21 cellular contexts compared by ENCODE assay signal in genomic region chr21:43302356-43302700, GRCh38.
DNase-seq lines count a peak whose midpoint lies in the region; ATAC-seq, FAIRE-seq and TF ChIP-seq lines count a peak whose summit lies in the region.
"Had no signal": no experiment of that assay in that cellular context is flagged by ENCODE, and none has a peak within 500 bp of the region (broad histone marks: within the 10 kb centered on the region; RNA-seq: fewer than 3 reads in every experiment).

No MANE protein-coding gene starts in this region.

- H3K9me2 ChIP-seq in MM.1S (replicated peaks; ENCODE audit: insufficient read depth, low read length) = no peaks in the 10 kb centered on the region

- no peak overlapping the region for H3K4me3 ChIP-seq in breast epithelium
- no peak overlapping the region for H3K4me3 ChIP-seq in mammary epithelial cell (replicated peaks in 1 of 3; ENCODE audit: insufficient read depth in 1 of 3, low read depth in 2 of 3, low read length in 3 of 3)
- no peak overlapping the region for H3K4me3 ChIP-seq in heart right ventricle
- no peak overlapping the region for H3K4me3 ChIP-seq in kidney (ENCODE audit: low read length in 2 of 2)
- no peak overlapping the region for H3K4me3 ChIP-seq in MM.1S (ENCODE audit: low read length)
- H3K4me3 ChIP-seq: A549, GM23338 had no signal

- H3K27ac ChIP-seq in breast epithelium = peak overlapping the region; percentile 69 to 90
- H3K27ac ChIP-seq in mammary epithelial cell (ENCODE audit: insufficient read depth, low read depth, low read length) = no peak overlapping the region
- no peak overlapping the region for H3K27ac ChIP-seq in heart right ventricle
- no peak overlapping the region for H3K27ac ChIP-seq in kidney (ENCODE audit: low read depth in 2 of 2, low read length in 2 of 2)
- H3K27ac ChIP-seq in MM.1S (ENCODE audit: low read length) = no peak overlapping the region
- H3K27ac ChIP-seq: 22Rv1, HL-60 had no signal

- 100% methylated on average over 2 of the region's 11 CpGs for WGBS in mammary epithelial cell (ENCODE audit: low coverage, missing lambda C conversion rate)
- 97 to 98% methylated on average over 11 of the region's 11 CpGs for WGBS in heart right ventricle, 2 donors

- no peak for TF ChIP-seq POLR2A in breast epithelium (IDR thresholded peaks at IDR 0.05)

- H3K27me3 ChIP-seq in breast epithelium (no peaks in the 10 kb centered on the region), mammary epithelial cell (ENCODE audit: insufficient read depth, low read length) (no peaks in the 10 kb centered on the region), heart right ventricle (no peaks in the 10 kb centered on the region), MM.1S (replicated peaks; ENCODE audit: insufficient read depth, low read length) (no peaks in the 10 kb centered on the region)

- H3F3A ChIP-seq in MM.1S (ENCODE audit: insufficient read depth, low read length) = 0 out of 2 replicates have a peak, but pooled peaks cover 6% of the 10 kb centered on the region

- ATAC-seq in left ventricle myocardium superior (no peak), heart right ventricle (no peak)
- ATAC-seq: A549, GM23338, HCT116 had no signal

- H3K79me2 ChIP-seq in mammary epithelial cell (ENCODE audit: insufficient read depth, low read length) (no peaks in the 10 kb centered on the region), MM.1S (ENCODE audit: low read length) (no peaks in the 10 kb centered on the region)

- no peak for TF ChIP-seq CTCF in breast epithelium (IDR thresholded peaks at IDR 0.05)
- no peak for TF ChIP-seq CTCF in mammary epithelial cell (conservative IDR thresholded peaks at IDR 0.05 in 1 of 2, IDR thresholded peaks at IDR 0.05 in 1 of 2; ENCODE audit: extremely low read depth in 1 of 2, insufficient read depth in 1 of 2, low read depth in 1 of 2, low read length in 2 of 2)
- TF ChIP-seq CTCF in heart right ventricle (IDR thresholded peaks at IDR 0.05) = no peak
- TF ChIP-seq CTCF in kidney (IDR thresholded peaks at IDR 0.05; ENCODE audit: borderline replicate concordance, extremely low read depth, insufficient read depth) = no peak
- TF ChIP-seq CTCF in MM.1S (IDR thresholded peaks at IDR 0.05; ENCODE audit: low read length) = no peak

- DNase-seq in breast epithelium (ENCODE audit: low spot score in 2 of 2) (no peak), mammary epithelial cell (no peak), left ventricle myocardium superior (peak; percentile 26), heart right ventricle (no peak), kidney (peak; percentile 77), MM.1S (no peak), ecto neural progenitor cell (ENCODE audit: low spot score) (no peak)
- DNase-seq: AML-193; CD4-positive, alpha-beta T cell; DMS153; DMS79; GDM1; H7; HFFc6 had no signal

- intact Hi-C loops in breast epithelium (cut with DNase I; ENCODE audit: low total_unique reads) (no loop called here), mammary epithelial cell (cut with micrococcal nuclease) (no loop called here), left ventricle myocardium superior (cut with micrococcal nuclease) (no loop called here), heart right ventricle (cut with DNase I) (loop anchor here in 2 of 10 donors (5.0 kb wide), 2 partner anchors 40 to 55 kb away; no protein-coding TSS in a partner anchor), kidney (cut with DNase I) (no loop called here)

- H4K20me1 ChIP-seq in mammary epithelial cell (ENCODE audit: insufficient read depth, low read length) (no peaks in the 10 kb centered on the region), MM.1S (ENCODE audit: insufficient read depth, low read length) (no peaks in the 10 kb centered on the region)

- H2AFZ ChIP-seq in mammary epithelial cell (ENCODE audit: low read depth, low read length) = no peak overlapping the region
- no peak overlapping the region for H2AFZ ChIP-seq in MM.1S (ENCODE audit: low read length)
- H2AFZ ChIP-seq: GM23338 had no signal

- no peak for FAIRE-seq in kidney (lab: Jason Lieb, UNC)
- FAIRE-seq: A549, GM12892, GM18507 had no signal

- in situ Hi-C loops in mammary epithelial cell (cut with MboI; ENCODE audit: low sequenced_read_pairs in 2 of 2) = no loop called here

- H3K9ac ChIP-seq in mammary epithelial cell (ENCODE audit: insufficient read depth, low read length) = no peak overlapping the region
- H3K9ac ChIP-seq in kidney (ENCODE audit: low read length in 2 of 2) = no peak overlapping the region
- no peak overlapping the region for H3K9ac ChIP-seq in MM.1S (ENCODE audit: low read length)

- no TSS peak for BruUV-seq in mammary epithelial cell (replicated peaks; lab: Mats Ljungman, UMichigan)

- CTCF ChIA-PET in mammary epithelial cell (lab: Charles Lee; ENCODE audit: low non-redundant PET) = no interaction called here

- H3K36me3 ChIP-seq in breast epithelium = no peaks in the 10 kb centered on the region
- no peaks in the 10 kb centered on the region for H3K36me3 ChIP-seq in mammary epithelial cell (ENCODE audit: insufficient read depth, low read length)
- H3K36me3 ChIP-seq in heart right ventricle = no peaks in the 10 kb centered on the region
- no peaks in the 10 kb centered on the region for H3K36me3 ChIP-seq in kidney (ENCODE audit: control insufficient read depth in 1 of 2, insufficient read depth in 2 of 2, low read length in 2 of 2)
- H3K36me3 ChIP-seq in MM.1S (replicated peaks; ENCODE audit: insufficient read depth, low read length) = no peaks in the 10 kb centered on the region

- H3K4me1 ChIP-seq in breast epithelium (no peaks in the 10 kb centered on the region), mammary epithelial cell (ENCODE audit: insufficient read depth, low read length) (peaks cover 31% of the 10 kb centered on the region), heart right ventricle (peaks cover 0 to 26% (median 12%) of the 10 kb centered on the region in 9 donors), kidney (ENCODE audit: control insufficient read depth in 1 of 2, insufficient read depth in 1 of 2, low read depth in 1 of 2, low read length in 2 of 2) (peaks cover 11 to 12% of the 10 kb centered on the region in 2 donors), MM.1S (ENCODE audit: low read length) (peaks cover 13% of the 10 kb centered on the region)

- no peak overlapping the region for H3K4me2 ChIP-seq in mammary epithelial cell (ENCODE audit: insufficient read depth, low read depth, low read length)
- H3K4me2 ChIP-seq in MM.1S (ENCODE audit: low read depth, low read length) = no peak overlapping the region
- H3K4me2 ChIP-seq: A549, GM23338 had no signal

- no peaks in the 10 kb centered on the region for H3K9me3 ChIP-seq in breast epithelium
- no peaks in the 10 kb centered on the region for H3K9me3 ChIP-seq in mammary epithelial cell (replicated peaks; ENCODE audit: insufficient read depth, low read length)
- H3K9me3 ChIP-seq in heart right ventricle = no peaks in the 10 kb centered on the region
- no peaks in the 10 kb centered on the region for H3K9me3 ChIP-seq in kidney (ENCODE audit: control insufficient read depth in 1 of 2, low read length in 2 of 2)
- no peaks in the 10 kb centered on the region for H3K9me3 ChIP-seq in MM.1S (replicated peaks; ENCODE audit: insufficient read depth, low read length)
- H3K9me3 ChIP-seq: A549 had no signal

- dilution Hi-C loops in mammary epithelial cell (cut with HindIII; ENCODE audit: low sequenced_read_pairs) = no loop called here

Comparison
In these comparisons a context has a peak if more than half of its experiments do, and no peak if none do; other contexts are left out.
1. DNase-seq: peak in left ventricle myocardium superior (single experiment) and kidney (single experiment); none in breast epithelium (0 of 2), mammary epithelial cell (single experiment), heart right ventricle (0 of 2), MM.1S (single experiment) and ecto neural progenitor cell (single experiment).
2. H3K27ac ChIP-seq: peak in breast epithelium (2 of 2); none in mammary epithelial cell (single experiment), heart right ventricle (0 of 10), kidney (0 of 2) and MM.1S (single experiment).